ENCODE assay signal across 1 cellular context in genomic region chr17:72556944-72557826, GRCh38.
TF ChIP-seq lines count a peak whose summit lies in the region.

No MANE protein-coding gene starts in this region.

TF ChIP-seq in HEK293, 187 proteins besides CTCF, POLR2A, EP300 and RAD21 (continued from another document and continues in another):
- TF ChIP-seq YY1 (tag by site-specific recombination; IDR thresholded peaks at IDR 0.05) (no peak), ZNF677 (tag by site-specific recombination; IDR thresholded peaks at IDR 0.05) (no peak), OVOL3 (tag by site-specific recombination; IDR thresholded peaks at IDR 0.05) (no peak), IKZF3 (tag by site-specific recombination; IDR thresholded peaks at IDR 0.05) (no peak), SP7 (tag by site-specific recombination; IDR thresholded peaks at IDR 0.05) (no peak), ZNF747 (tag by site-specific recombination; IDR thresholded peaks at IDR 0.05) (no peak), ZBTB44 (tag by site-specific recombination; IDR thresholded peaks at IDR 0.05) (no peak), ZNF514 (tag by site-specific recombination; IDR thresholded peaks at IDR 0.05) (0 out of 2 replicates have a peak, but pooled peaks have one; percentile 28), ZNF274 (IDR thresholded peaks at IDR 0.05; ENCODE audit: low read length) (no peak), ZNF274 (tag by site-specific recombination; IDR thresholded peaks at IDR 0.05; ENCODE audit: borderline replicate concordance) (0 out of 2 replicates have a peak, but pooled peaks have one; percentile 61), ZBTB7A (tag by site-specific recombination; IDR thresholded peaks at IDR 0.05; ENCODE audit: low read depth) (no peak), REST (tag by site-specific recombination; IDR thresholded peaks at IDR 0.05) (no peak), ZNF571 (tag by site-specific recombination; IDR thresholded peaks at IDR 0.05) (no peak), ZNF202 (tag by site-specific recombination; IDR thresholded peaks at IDR 0.05; ENCODE audit: borderline replicate concordance) (0 out of 2 replicates have a peak, but pooled peaks have one; percentile 15), ZNF114 (tag by site-specific recombination; IDR thresholded peaks at IDR 0.05) (0 out of 2 replicates have a peak, but pooled peaks have one; percentile 45), EGR2 (tag by site-specific recombination; IDR thresholded peaks at IDR 0.05; ENCODE audit: low read depth) (peak; percentile 87), ZNF629 (tag by site-specific recombination; IDR thresholded peaks at IDR 0.05) (no peak), ZEB2 (tag by site-specific recombination; IDR thresholded peaks at IDR 0.05) (no peak), ZFP41 (tag by site-specific recombination; IDR thresholded peaks at IDR 0.05; ENCODE audit: borderline replicate concordance) (no peak), ZNF621 (tag by site-specific recombination; IDR thresholded peaks at IDR 0.05) (0 out of 2 replicates have a peak, but pooled peaks have one; percentile 26), PRDM1 (tag by site-specific recombination; IDR thresholded peaks at IDR 0.05) (no peak), ZNF112 (tag by site-specific recombination; IDR thresholded peaks at IDR 0.05) (no peak), ZNF670 (tag by site-specific recombination; IDR thresholded peaks at IDR 0.05; ENCODE audit: low read depth) (peak; percentile 89; the same call in 1 of the 2 replicates), GLI4 (tag by site-specific recombination; IDR thresholded peaks at IDR 0.05) (no peak), ZNF19 (tag by site-specific recombination; IDR thresholded peaks at IDR 0.05; ENCODE audit: low read depth) (no peak), ZNF404 (tag by site-specific recombination; IDR thresholded peaks at IDR 0.05) (no peak), KLF7 (tag by site-specific recombination; IDR thresholded peaks at IDR 0.05; ENCODE audit: borderline replicate concordance) (no peak), ZNF324 (tag by site-specific recombination; IDR thresholded peaks at IDR 0.05) (no peak), ZNF433 (tag by site-specific recombination; IDR thresholded peaks at IDR 0.05; ENCODE audit: low read depth) (0 out of 2 replicates have a peak, but pooled peaks have one; percentile 18), ZNF549 (tag by site-specific recombination; IDR thresholded peaks at IDR 0.05) (no peak), TCF7L2 (IDR thresholded peaks at IDR 0.05; ENCODE audit: borderline replicate concordance, low read depth, low read length) (no peak), ZNF426 (tag by site-specific recombination; IDR thresholded peaks at IDR 0.05) (no peak), ZNF140 (tag by site-specific recombination; IDR thresholded peaks at IDR 0.05) (no peak), YY2 (tag by site-specific recombination; IDR thresholded peaks at IDR 0.05) (no peak), ZNF335 (tag by site-specific recombination; conservative IDR thresholded peaks at IDR 0.05) (no peak), ZNF843 (tag by site-specific recombination; IDR thresholded peaks at IDR 0.05) (no peak), HOXD13 (CRISPR knock-in tag; IDR thresholded peaks at IDR 0.05; ENCODE audit: borderline replicate concordance) (0 out of 2 replicates have a peak, but pooled peaks have one; percentile 16), ZNF423 (tag by site-specific recombination; IDR thresholded peaks at IDR 0.05) (no peak)
- TF ChIP-seq, protein P1, sequence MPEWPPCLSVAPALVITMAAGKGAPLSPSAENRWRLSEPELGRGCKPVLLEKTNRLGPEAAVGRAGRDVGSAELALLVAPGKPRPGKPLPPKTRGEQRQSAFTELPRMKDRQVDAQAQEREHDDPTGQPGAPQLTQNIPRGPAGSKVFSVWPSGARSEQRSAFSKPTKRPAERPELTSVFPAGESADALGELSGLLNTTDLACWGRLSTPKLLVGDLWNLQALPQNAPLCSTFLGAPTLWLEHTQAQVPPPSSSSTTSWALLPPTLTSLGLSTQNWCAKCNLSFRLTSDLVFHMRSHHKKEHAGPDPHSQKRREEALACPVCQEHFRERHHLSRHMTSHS (tag by site-specific recombination; IDR thresholded peaks at IDR 0.05), result peak; percentile 9; the same call in 1 of the 2 replicates
- TF ChIP-seq, protein P2, sequence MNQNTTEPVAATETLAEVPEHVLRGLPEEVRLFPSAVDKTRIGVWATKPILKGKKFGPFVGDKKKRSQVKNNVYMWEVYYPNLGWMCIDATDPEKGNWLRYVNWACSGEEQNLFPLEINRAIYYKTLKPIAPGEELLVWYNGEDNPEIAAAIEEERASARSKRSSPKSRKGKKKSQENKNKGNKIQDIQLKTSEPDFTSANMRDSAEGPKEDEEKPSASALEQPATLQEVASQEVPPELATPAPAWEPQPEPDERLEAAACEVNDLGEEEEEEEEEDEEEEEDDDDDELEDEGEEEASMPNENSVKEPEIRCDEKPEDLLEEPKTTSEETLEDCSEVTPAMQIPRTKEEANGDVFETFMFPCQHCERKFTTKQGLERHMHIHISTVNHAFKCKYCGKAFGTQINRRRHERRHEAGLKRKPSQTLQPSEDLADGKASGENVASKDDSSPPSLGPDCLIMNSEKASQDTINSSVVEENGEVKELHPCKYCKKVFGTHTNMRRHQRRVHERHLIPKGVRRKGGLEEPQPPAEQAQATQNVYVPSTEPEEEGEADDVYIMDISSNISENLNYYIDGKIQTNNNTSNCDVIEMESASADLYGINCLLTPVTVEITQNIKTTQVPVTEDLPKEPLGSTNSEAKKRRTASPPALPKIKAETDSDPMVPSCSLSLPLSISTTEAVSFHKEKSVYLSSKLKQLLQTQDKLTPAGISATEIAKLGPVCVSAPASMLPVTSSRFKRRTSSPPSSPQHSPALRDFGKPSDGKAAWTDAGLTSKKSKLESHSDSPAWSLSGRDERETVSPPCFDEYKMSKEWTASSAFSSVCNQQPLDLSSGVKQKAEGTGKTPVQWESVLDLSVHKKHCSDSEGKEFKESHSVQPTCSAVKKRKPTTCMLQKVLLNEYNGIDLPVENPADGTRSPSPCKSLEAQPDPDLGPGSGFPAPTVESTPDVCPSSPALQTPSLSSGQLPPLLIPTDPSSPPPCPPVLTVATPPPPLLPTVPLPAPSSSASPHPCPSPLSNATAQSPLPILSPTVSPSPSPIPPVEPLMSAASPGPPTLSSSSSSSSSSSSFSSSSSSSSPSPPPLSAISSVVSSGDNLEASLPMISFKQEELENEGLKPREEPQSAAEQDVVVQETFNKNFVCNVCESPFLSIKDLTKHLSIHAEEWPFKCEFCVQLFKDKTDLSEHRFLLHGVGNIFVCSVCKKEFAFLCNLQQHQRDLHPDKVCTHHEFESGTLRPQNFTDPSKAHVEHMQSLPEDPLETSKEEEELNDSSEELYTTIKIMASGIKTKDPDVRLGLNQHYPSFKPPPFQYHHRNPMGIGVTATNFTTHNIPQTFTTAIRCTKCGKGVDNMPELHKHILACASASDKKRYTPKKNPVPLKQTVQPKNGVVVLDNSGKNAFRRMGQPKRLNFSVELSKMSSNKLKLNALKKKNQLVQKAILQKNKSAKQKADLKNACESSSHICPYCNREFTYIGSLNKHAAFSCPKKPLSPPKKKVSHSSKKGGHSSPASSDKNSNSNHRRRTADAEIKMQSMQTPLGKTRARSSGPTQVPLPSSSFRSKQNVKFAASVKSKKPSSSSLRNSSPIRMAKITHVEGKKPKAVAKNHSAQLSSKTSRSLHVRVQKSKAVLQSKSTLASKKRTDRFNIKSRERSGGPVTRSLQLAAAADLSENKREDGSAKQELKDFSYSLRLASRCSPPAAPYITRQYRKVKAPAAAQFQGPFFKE (tag by site-specific recombination; IDR thresholded peaks at IDR 0.05; ENCODE audit: borderline replicate concordance), result no peak
- TF ChIP-seq, protein P3, sequence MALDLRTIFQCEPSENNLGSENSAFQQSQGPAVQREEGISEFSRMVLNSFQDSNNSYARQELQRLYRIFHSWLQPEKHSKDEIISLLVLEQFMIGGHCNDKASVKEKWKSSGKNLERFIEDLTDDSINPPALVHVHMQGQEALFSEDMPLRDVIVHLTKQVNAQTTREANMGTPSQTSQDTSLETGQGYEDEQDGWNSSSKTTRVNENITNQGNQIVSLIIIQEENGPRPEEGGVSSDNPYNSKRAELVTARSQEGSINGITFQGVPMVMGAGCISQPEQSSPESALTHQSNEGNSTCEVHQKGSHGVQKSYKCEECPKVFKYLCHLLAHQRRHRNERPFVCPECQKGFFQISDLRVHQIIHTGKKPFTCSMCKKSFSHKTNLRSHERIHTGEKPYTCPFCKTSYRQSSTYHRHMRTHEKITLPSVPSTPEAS (tag by site-specific recombination; IDR thresholded peaks at IDR 0.05), result peak; percentile 91
- TF ChIP-seq, protein P4, sequence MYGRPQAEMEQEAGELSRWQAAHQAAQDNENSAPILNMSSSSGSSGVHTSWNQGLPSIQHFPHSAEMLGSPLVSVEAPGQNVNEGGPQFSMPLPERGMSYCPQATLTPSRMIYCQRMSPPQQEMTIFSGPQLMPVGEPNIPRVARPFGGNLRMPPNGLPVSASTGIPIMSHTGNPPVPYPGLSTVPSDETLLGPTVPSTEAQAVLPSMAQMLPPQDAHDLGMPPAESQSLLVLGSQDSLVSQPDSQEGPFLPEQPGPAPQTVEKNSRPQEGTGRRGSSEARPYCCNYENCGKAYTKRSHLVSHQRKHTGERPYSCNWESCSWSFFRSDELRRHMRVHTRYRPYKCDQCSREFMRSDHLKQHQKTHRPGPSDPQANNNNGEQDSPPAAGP (tag by site-specific recombination; IDR thresholded peaks at IDR 0.05), result no peak
- TF ChIP-seq, protein P5, sequence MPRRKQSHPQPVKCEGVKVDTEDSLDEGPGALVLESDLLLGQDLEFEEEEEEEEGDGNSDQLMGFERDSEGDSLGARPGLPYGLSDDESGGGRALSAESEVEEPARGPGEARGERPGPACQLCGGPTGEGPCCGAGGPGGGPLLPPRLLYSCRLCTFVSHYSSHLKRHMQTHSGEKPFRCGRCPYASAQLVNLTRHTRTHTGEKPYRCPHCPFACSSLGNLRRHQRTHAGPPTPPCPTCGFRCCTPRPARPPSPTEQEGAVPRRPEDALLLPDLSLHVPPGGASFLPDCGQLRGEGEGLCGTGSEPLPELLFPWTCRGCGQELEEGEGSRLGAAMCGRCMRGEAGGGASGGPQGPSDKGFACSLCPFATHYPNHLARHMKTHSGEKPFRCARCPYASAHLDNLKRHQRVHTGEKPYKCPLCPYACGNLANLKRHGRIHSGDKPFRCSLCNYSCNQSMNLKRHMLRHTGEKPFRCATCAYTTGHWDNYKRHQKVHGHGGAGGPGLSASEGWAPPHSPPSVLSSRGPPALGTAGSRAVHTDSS (tag by site-specific recombination; IDR thresholded peaks at IDR 0.05), result no peak
- TF ChIP-seq, protein P6, sequence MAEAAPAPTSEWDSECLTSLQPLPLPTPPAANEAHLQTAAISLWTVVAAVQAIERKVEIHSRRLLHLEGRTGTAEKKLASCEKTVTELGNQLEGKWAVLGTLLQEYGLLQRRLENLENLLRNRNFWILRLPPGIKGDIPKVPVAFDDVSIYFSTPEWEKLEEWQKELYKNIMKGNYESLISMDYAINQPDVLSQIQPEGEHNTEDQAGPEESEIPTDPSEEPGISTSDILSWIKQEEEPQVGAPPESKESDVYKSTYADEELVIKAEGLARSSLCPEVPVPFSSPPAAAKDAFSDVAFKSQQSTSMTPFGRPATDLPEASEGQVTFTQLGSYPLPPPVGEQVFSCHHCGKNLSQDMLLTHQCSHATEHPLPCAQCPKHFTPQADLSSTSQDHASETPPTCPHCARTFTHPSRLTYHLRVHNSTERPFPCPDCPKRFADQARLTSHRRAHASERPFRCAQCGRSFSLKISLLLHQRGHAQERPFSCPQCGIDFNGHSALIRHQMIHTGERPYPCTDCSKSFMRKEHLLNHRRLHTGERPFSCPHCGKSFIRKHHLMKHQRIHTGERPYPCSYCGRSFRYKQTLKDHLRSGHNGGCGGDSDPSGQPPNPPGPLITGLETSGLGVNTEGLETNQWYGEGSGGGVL (tag by site-specific recombination; IDR thresholded peaks at IDR 0.05), result peak; percentile 32; the same call in 1 of the 2 replicates
- TF ChIP-seq, protein P7, sequence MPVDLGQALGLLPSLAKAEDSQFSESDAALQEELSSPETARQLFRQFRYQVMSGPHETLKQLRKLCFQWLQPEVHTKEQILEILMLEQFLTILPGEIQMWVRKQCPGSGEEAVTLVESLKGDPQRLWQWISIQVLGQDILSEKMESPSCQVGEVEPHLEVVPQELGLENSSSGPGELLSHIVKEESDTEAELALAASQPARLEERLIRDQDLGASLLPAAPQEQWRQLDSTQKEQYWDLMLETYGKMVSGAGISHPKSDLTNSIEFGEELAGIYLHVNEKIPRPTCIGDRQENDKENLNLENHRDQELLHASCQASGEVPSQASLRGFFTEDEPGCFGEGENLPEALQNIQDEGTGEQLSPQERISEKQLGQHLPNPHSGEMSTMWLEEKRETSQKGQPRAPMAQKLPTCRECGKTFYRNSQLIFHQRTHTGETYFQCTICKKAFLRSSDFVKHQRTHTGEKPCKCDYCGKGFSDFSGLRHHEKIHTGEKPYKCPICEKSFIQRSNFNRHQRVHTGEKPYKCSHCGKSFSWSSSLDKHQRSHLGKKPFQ (tag by site-specific recombination; IDR thresholded peaks at IDR 0.05), result 0 out of 2 replicates have a peak, but pooled peaks have one; percentile 14
